ENCODE assay signal across 1 cellular context in the genomic region with DNA sequence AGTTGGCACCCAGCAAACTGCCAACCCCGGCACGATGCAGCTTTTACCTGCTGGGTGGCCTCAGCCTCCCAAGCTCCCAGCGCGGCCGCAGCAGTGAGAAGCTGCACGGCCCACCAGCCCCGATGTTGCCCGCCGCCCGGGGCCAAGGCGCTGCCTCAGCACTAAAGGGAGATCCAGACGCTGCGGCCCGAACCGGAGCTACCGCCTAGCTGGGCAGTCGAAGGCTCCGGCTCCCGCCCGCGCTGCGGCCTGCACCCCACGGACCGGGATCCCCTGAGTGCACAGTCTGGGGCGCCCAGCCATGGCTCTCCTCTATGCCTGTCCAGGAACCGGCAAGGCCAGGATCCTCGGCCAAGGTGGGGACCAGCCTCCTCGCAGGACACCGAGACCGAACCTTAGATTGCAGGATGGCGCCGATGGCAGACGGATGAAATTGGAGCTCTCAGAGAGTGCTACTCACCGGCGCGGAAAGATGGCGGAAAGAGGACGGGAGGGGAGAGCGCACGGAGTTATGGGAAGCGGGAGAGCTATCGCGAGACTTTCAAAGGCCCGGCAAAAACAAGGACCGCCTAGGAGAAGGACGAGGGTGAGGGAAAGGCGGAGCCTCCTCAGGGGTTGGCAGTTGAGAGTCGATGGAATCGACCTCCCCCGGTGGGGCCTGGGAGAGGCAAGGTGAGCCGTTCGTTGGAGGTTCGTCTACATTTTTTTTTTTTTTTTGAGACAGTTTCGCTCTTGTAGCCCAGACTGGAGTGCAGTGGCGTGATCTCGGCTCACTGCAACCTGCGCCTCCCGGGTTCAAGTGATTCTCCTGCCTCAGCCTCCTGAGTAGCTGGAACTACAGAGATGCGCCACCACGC.
TF ChIP-seq lines count a peak whose summit lies in the region.

A gene (minus strand): TSS at position 485 of the 857 bp plus-strand sequence. CDS start 1,221 bp downstream, outside the sequence.

TF ChIP-seq in HepG2, 621 proteins besides CTCF, POLR2A, EP300 and RAD21 (continued from another document and continues in another):
- TF ChIP-seq YY1 (IDR thresholded peaks at IDR 0.05; ENCODE audit: insufficient read depth, insufficient replicate concordance, low read depth, low read length) (peak; percentile 99), ZNF75D (CRISPR knock-in tag; IDR thresholded peaks at IDR 0.05; ENCODE audit: borderline replicate concordance) (no peak), ZNF557 (CRISPR knock-in tag; IDR thresholded peaks at IDR 0.05) (peak; percentile 93), RXRA (CRISPR knock-in tag; IDR thresholded peaks at IDR 0.05) (peak; percentile 88), ZNF552 (CRISPR knock-in tag; IDR thresholded peaks at IDR 0.05; ENCODE audit: borderline replicate concordance) (peak; percentile 59), MYC (CRISPR knock-in tag; IDR thresholded peaks at IDR 0.05; ENCODE audit: borderline replicate concordance) (peak; percentile 100), NAIF1 (CRISPR knock-in tag; IDR thresholded peaks at IDR 0.05; ENCODE audit: borderline replicate concordance) (peak; percentile 79; the same call in 1 of the 2 replicates), CENPX (CRISPR knock-in tag; IDR thresholded peaks at IDR 0.05) (0 out of 2 replicates have a peak, but pooled peaks have one; percentile 38), KLF11 (CRISPR knock-in tag; IDR thresholded peaks at IDR 0.05) (peak; percentile 85; the same call in 1 of the 2 replicates), ZNF703 (CRISPR knock-in tag; IDR thresholded peaks at IDR 0.05; ENCODE audit: borderline replicate concordance) (peak; percentile 87; the same call in 1 of the 2 replicates), HIVEP1 (CRISPR knock-in tag; IDR thresholded peaks at IDR 0.05) (peak; percentile 98), PAF1 (CRISPR knock-in tag; IDR thresholded peaks at IDR 0.05) (peak; percentile 87), NFYC (CRISPR knock-in tag; IDR thresholded peaks at IDR 0.05) (0 out of 2 replicates have a peak, but pooled peaks have one; percentile 40), ZNF501 (CRISPR knock-in tag; IDR thresholded peaks at IDR 0.05) (peak; percentile 99), REPIN1 (CRISPR knock-in tag; IDR thresholded peaks at IDR 0.05; ENCODE audit: borderline replicate concordance, low read depth) (peak; percentile 91), ZNF333 (CRISPR knock-in tag; IDR thresholded peaks at IDR 0.05; ENCODE audit: borderline replicate concordance) (peak; percentile 99), TCF7L2 (IDR thresholded peaks at IDR 0.05; ENCODE audit: low read depth, low read length) (no peak), ZKSCAN8 (CRISPR knock-in tag; IDR thresholded peaks at IDR 0.05; ENCODE audit: borderline replicate concordance) (peak; percentile 79; the same call in 1 of the 2 replicates), ZFP90 (CRISPR knock-in tag; IDR thresholded peaks at IDR 0.05; ENCODE audit: borderline replicate concordance) (peak; percentile 98), ATF7 (IDR thresholded peaks at IDR 0.05) (no peak), ATF7 (CRISPR knock-in tag; IDR thresholded peaks at IDR 0.05) (peak; percentile 68; the same call in 1 of the 2 replicates), KDM6A (CRISPR knock-in tag; IDR thresholded peaks at IDR 0.05; ENCODE audit: low read depth) (peak; percentile 16; the same call in 1 of the 2 replicates), RNF2 (conservative IDR thresholded peaks at IDR 0.05; ENCODE audit: low read depth) (peak; percentile 64; the same call in 1 of the 2 replicates), SYNCRIP (IDR thresholded peaks at IDR 0.05; ENCODE audit: insufficient read depth, low read depth, low read length) (0 out of 2 replicates have a peak, but pooled peaks have one; percentile 55), ZNF317 (CRISPR knock-in tag; IDR thresholded peaks at IDR 0.05) (peak; percentile 93), SRF (IDR thresholded peaks at IDR 0.05; ENCODE audit: low read depth, low read length) (peak; percentile 96), ZNF556 (CRISPR knock-in tag; IDR thresholded peaks at IDR 0.05; ENCODE audit: borderline replicate concordance) (peak; percentile 90; the same call in 1 of the 2 replicates), ZNF564 (CRISPR knock-in tag; IDR thresholded peaks at IDR 0.05) (peak; percentile 96), KDM2A (CRISPR knock-in tag; IDR thresholded peaks at IDR 0.05; ENCODE audit: borderline replicate concordance, low read depth) (peak; percentile 99), MTF2 (CRISPR knock-in tag; IDR thresholded peaks at IDR 0.05; ENCODE audit: borderline replicate concordance) (no peak), FOXK1 (CRISPR knock-in tag; IDR thresholded peaks at IDR 0.05; ENCODE audit: borderline replicate concordance, low read depth) (peak; percentile 94), CEBPB (IDR thresholded peaks at IDR 0.05; ENCODE audit: borderline replicate concordance, low read depth, low read length) (no peak), ZMYM3 (CRISPR knock-in tag; IDR thresholded peaks at IDR 0.05) (peak; percentile 89), ZNF792 (CRISPR knock-in tag; IDR thresholded peaks at IDR 0.05) (peak; percentile 95), ZEB1 (IDR thresholded peaks at IDR 0.05; ENCODE audit: insufficient replicate concordance, low read depth) (peak; percentile 77), CBX5 (CRISPR knock-in tag; IDR thresholded peaks at IDR 0.05; ENCODE audit: borderline replicate concordance) (peak; percentile 90; the same call in 1 of the 2 replicates), ISX (CRISPR knock-in tag; conservative IDR thresholded peaks at IDR 0.05) (peak; percentile 74; the same call in 1 of the 2 replicates), ZNF136 (CRISPR knock-in tag; IDR thresholded peaks at IDR 0.05; ENCODE audit: low read depth) (peak; percentile 99; the same call in 1 of the 2 replicates)
- TF ChIP-seq, protein P1, sequence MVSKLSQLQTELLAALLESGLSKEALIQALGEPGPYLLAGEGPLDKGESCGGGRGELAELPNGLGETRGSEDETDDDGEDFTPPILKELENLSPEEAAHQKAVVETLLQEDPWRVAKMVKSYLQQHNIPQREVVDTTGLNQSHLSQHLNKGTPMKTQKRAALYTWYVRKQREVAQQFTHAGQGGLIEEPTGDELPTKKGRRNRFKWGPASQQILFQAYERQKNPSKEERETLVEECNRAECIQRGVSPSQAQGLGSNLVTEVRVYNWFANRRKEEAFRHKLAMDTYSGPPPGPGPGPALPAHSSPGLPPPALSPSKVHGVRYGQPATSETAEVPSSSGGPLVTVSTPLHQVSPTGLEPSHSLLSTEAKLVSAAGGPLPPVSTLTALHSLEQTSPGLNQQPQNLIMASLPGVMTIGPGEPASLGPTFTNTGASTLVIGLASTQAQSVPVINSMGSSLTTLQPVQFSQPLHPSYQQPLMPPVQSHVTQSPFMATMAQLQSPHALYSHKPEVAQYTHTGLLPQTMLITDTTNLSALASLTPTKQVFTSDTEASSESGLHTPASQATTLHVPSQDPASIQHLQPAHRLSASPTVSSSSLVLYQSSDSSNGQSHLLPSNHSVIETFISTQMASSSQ (IDR thresholded peaks at IDR 0.05; ENCODE audit: low read depth): peak; percentile 71; the same call in 1 of the 2 replicates
- TF ChIP-seq, protein P1 (CRISPR knock-in tag; IDR thresholded peaks at IDR 0.05; ENCODE audit: borderline replicate concordance): peak; percentile 86; the same call in 1 of the 2 replicates
- TF ChIP-seq, protein P2, sequence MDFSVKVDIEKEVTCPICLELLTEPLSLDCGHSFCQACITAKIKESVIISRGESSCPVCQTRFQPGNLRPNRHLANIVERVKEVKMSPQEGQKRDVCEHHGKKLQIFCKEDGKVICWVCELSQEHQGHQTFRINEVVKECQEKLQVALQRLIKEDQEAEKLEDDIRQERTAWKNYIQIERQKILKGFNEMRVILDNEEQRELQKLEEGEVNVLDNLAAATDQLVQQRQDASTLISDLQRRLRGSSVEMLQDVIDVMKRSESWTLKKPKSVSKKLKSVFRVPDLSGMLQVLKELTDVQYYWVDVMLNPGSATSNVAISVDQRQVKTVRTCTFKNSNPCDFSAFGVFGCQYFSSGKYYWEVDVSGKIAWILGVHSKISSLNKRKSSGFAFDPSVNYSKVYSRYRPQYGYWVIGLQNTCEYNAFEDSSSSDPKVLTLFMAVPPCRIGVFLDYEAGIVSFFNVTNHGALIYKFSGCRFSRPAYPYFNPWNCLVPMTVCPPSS (IDR thresholded peaks at IDR 0.05): no peak
- TF ChIP-seq, protein P3, sequence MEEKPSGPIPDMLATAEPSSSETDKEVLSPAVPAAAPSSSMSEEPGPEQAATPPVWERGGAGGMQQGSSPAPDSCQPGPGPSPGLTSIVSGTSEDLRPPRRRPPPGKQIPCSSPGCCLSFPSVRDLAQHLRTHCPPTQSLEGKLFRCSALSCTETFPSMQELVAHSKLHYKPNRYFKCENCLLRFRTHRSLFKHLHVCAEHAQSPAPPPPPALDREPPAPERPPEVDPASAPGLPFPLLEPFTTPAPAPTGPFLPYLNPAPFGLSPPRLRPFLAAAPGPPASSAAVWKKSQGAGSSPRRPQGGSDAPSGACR (CRISPR knock-in tag; IDR thresholded peaks at IDR 0.05): peak; percentile 97
- TF ChIP-seq, protein P4, sequence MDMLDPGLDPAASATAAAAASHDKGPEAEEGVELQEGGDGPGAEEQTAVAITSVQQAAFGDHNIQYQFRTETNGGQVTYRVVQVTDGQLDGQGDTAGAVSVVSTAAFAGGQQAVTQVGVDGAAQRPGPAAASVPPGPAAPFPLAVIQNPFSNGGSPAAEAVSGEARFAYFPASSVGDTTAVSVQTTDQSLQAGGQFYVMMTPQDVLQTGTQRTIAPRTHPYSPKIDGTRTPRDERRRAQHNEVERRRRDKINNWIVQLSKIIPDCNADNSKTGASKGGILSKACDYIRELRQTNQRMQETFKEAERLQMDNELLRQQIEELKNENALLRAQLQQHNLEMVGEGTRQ (IDR thresholded peaks at IDR 0.05; ENCODE audit: low read depth, low read length): no peak
- TF ChIP-seq, protein P4 (CRISPR knock-in tag; IDR thresholded peaks at IDR 0.05; ENCODE audit: borderline replicate concordance): peak; percentile 35; the same call in 1 of the 2 replicates
- TF ChIP-seq, protein P5, sequence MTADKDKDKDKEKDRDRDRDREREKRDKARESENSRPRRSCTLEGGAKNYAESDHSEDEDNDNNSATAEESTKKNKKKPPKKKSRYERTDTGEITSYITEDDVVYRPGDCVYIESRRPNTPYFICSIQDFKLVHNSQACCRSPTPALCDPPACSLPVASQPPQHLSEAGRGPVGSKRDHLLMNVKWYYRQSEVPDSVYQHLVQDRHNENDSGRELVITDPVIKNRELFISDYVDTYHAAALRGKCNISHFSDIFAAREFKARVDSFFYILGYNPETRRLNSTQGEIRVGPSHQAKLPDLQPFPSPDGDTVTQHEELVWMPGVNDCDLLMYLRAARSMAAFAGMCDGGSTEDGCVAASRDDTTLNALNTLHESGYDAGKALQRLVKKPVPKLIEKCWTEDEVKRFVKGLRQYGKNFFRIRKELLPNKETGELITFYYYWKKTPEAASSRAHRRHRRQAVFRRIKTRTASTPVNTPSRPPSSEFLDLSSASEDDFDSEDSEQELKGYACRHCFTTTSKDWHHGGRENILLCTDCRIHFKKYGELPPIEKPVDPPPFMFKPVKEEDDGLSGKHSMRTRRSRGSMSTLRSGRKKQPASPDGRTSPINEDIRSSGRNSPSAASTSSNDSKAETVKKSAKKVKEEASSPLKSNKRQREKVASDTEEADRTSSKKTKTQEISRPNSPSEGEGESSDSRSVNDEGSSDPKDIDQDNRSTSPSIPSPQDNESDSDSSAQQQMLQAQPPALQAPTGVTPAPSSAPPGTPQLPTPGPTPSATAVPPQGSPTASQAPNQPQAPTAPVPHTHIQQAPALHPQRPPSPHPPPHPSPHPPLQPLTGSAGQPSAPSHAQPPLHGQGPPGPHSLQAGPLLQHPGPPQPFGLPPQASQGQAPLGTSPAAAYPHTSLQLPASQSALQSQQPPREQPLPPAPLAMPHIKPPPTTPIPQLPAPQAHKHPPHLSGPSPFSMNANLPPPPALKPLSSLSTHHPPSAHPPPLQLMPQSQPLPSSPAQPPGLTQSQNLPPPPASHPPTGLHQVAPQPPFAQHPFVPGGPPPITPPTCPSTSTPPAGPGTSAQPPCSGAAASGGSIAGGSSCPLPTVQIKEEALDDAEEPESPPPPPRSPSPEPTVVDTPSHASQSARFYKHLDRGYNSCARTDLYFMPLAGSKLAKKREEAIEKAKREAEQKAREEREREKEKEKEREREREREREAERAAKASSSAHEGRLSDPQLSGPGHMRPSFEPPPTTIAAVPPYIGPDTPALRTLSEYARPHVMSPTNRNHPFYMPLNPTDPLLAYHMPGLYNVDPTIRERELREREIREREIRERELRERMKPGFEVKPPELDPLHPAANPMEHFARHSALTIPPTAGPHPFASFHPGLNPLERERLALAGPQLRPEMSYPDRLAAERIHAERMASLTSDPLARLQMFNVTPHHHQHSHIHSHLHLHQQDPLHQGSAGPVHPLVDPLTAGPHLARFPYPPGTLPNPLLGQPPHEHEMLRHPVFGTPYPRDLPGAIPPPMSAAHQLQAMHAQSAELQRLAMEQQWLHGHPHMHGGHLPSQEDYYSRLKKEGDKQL (CRISPR knock-in tag; IDR thresholded peaks at IDR 0.05; ENCODE audit: low read depth): peak; percentile 84
- TF ChIP-seq, protein P6, sequence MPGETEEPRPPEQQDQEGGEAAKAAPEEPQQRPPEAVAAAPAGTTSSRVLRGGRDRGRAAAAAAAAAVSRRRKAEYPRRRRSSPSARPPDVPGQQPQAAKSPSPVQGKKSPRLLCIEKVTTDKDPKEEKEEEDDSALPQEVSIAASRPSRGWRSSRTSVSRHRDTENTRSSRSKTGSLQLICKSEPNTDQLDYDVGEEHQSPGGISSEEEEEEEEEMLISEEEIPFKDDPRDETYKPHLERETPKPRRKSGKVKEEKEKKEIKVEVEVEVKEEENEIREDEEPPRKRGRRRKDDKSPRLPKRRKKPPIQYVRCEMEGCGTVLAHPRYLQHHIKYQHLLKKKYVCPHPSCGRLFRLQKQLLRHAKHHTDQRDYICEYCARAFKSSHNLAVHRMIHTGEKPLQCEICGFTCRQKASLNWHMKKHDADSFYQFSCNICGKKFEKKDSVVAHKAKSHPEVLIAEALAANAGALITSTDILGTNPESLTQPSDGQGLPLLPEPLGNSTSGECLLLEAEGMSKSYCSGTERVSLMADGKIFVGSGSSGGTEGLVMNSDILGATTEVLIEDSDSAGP (CRISPR knock-in tag; IDR thresholded peaks at IDR 0.05; ENCODE audit: borderline replicate concordance): peak; percentile 98
